9 cellular contexts compared by ENCODE assay signal in the genomic region with DNA sequence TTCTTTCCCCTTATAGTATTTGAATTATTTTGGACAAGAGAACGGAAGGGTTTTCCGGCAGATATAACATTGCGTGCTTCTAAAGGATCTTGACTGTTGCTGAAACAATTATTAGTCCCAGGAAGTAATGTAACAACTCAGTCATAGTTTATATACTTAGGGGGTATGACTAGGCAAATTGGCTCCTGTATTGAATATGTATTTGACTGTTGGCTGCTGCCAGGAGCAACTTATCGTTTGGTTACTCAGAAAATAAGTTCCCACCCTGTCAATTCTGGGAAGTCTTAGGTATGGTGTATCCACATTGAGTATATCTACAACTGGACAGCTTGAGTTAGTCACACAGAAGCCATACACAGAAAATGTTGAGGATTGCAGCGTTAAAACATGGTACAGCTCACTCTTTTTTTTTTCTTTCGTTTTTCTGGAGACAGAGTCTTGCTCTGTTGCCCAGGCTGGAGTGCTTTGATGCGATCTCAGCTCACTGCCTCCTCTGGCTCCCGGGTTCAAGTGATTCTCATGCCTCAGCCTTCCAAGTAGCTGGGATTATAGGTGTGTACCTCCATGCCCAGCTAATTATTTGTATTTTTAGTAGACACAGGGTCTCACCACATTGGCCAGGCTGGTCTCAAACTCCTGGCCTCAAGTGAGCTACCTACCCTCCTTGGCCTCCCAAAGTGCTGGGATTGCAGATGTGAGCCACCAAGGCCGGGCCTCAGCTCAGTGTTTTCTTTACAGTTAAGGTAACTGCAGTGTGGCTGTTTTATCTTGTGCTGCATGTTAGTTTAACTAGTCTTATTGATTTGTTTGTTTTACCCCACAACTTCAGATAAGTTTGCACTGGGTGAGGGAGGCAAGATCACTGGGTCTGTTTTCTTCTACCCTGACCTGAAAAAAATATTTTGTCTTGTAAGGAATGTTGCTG. TPM values are rescaled to one million over a fixed set of nuclear protein-coding genes. Genes with fewer than 3 reads are reported as not detected.
DNase-seq lines count a peak whose midpoint lies in the region; FAIRE-seq and TF ChIP-seq lines count a peak whose summit lies in the region.
"Had no signal": no experiment of that assay in that cellular context is flagged by ENCODE, and none has a peak within 500 bp of the region (broad histone marks: within the 10 kb centered on the region; RNA-seq: fewer than 3 reads in every experiment).

No MANE protein-coding gene starts in this region.

- H4K20me1 ChIP-seq in H9 (ENCODE audit: control insufficient read depth, insufficient read depth, insufficient read length) = no peaks in the 10 kb centered on the region

- H2AFZ ChIP-seq in H9 (ENCODE audit: low read length) = no peak overlapping the region

- H4K8ac ChIP-seq in H9 (replicated peaks; ENCODE audit: insufficient read length, low read depth, low read length) = no peak overlapping the region

- H3K27me3 ChIP-seq in esophagus (ENCODE audit: control insufficient read depth in 1 of 2, insufficient read depth in 2 of 2, low read length in 2 of 2) = no peaks in the 10 kb centered on the region
- H3K27me3 ChIP-seq in H9 (ENCODE audit: insufficient read depth, low read length) = no peaks in the 10 kb centered on the region

- no peaks in the 10 kb centered on the region for H3K79me1 ChIP-seq in H9 (ENCODE audit: insufficient read depth, low read depth, low read length, poor library complexity, severe bottlenecking)

- no peaks in the 10 kb centered on the region for H3K27me3 Mint-ChIP-seq in H9 (ENCODE audit: low read depth)

- H4K91ac ChIP-seq in H9 (ENCODE audit: insufficient read length, low read depth, low read length) = no peak overlapping the region

- H3K36me3 Mint-ChIP-seq in H9 (ENCODE audit: insufficient read depth in 1 of 3, low read depth in 3 of 3) = peaks cover 0 to 2% (median 0%) of the 10 kb centered on the region in 3 experiments; a peak in 2 of 7 replicates

- no peak overlapping the region for H2AK5ac ChIP-seq in H9 (ENCODE audit: insufficient read length, low read length)

- H2BK12ac ChIP-seq in H9 (ENCODE audit: insufficient read length, low read depth, low read length) = no peak overlapping the region

- H3K4me3 ChIP-seq in SK-N-MC (peak overlapping the region; percentile 46; the same call in 1 of the 2 replicates), esophagus (ENCODE audit: low read depth in 1 of 2, low read length in 2 of 2) (no peak overlapping the region), skin epidermis (no peak overlapping the region)

- H3K9ac ChIP-seq in SK-N-MC (ENCODE audit: insufficient read length) (peak overlapping the region; percentile 6), H9 (ENCODE audit: extremely low read depth, insufficient read length, low read length) (no peak overlapping the region)

- H3K4ac ChIP-seq in H9 (ENCODE audit: low read depth, low read length) = no peak overlapping the region

- no peak overlapping the region for H3T11ph ChIP-seq in H9 (ENCODE audit: low read length)

- H3K4me2 ChIP-seq in H9 (ENCODE audit: insufficient read depth, insufficient read length, low read length) = no peak overlapping the region

- H3K4me1 ChIP-seq in esophagus (ENCODE audit: control insufficient read depth in 2 of 2, insufficient read depth in 2 of 2, low read length in 1 of 2) (peaks cover 0 to 3% of the 10 kb centered on the region in 2 donors), H9 (ENCODE audit: insufficient read depth, low read length) (no peaks in the 10 kb centered on the region)

- no peak overlapping the region for H2BK5ac ChIP-seq in H9 (ENCODE audit: insufficient read length, low read length)

- no peak overlapping the region for H3K23ac ChIP-seq in H9 (ENCODE audit: insufficient read length, low read depth, low read length)

- DNase-seq in GM12892 (ENCODE audit: insufficient read length) (no peak), SK-N-MC (ENCODE audit: low read depth, low spot score) (no peak), H9 (no peak), DMS 273 (lab: John Stamatoyannopoulos, UW; ENCODE audit: unreplicated experiment) (no peak), GOT3 (lab: John Stamatoyannopoulos, UW) (no peak), DMS114 treated with DMSO at 0.1 percent for 48 hours (lab: John Stamatoyannopoulos, UW; ENCODE audit: unreplicated experiment) (no peak)

- no peak overlapping the region for H2BK120ac ChIP-seq in H9 (ENCODE audit: low read depth, low read length, poor library complexity, severe bottlenecking)

- H3K56ac ChIP-seq in H9 (ENCODE audit: insufficient read length, low read depth, low read length) = no peak overlapping the region

- peak overlapping the region; percentile 90 for H3K27ac ChIP-seq in SK-N-MC
- peak overlapping the region; percentile 58 to 83 for H3K27ac ChIP-seq in esophagus (ENCODE audit: low read depth in 2 of 2, low read length in 1 of 2)
- H3K27ac ChIP-seq in skin epidermis = peak overlapping the region in 20 of 21 experiments; percentile 36 to 96 (median 80)
- H3K27ac ChIP-seq in H9 (ENCODE audit: insufficient read length, low read depth, low read length) = no peak overlapping the region

- TF ChIP-seq POLR2A in GM12892 (IDR thresholded peaks at IDR 0.05; ENCODE audit: low read depth, low read length) = peak; percentile 29; the same call in 1 of the 2 replicates

- H3K27ac Mint-ChIP-seq in H9 = peak overlapping the region in 1 of 3 experiments; percentile 61; a peak in 2 of 7 replicates

- H3K23me2 ChIP-seq in H9 (ENCODE audit: insufficient read length, low read depth, low read length, poor library complexity, severe bottlenecking) = no peaks in the 10 kb centered on the region

- no peak overlapping the region for H2BK20ac ChIP-seq in H9 (ENCODE audit: low read depth, low read length, poor library complexity, severe bottlenecking)

- H3K14ac ChIP-seq in H9 (ENCODE audit: insufficient read depth, low read length) = no peak overlapping the region

- no peaks in the 10 kb centered on the region for H3K79me2 ChIP-seq in H9 (ENCODE audit: insufficient read depth, low read length)

- 63 to 69% methylated on average over 9 of the region's 9 CpGs for WGBS in esophagus, 2 donors
- WGBS in H9 (ENCODE audit: extremely low coverage, insufficient read length, low lambda C conversion rate) = no CpG with 5 or more reads among the region's 9 CpGs

- no peak overlapping the region for H3K18ac ChIP-seq in H9 (ENCODE audit: insufficient read length, low read depth, low read length)

- TF ChIP-seq CTCF in H9 (conservative IDR thresholded peaks at IDR 0.05) = no peak

- H3K9me3 ChIP-seq in SK-N-MC (ENCODE audit: low read depth, low read length) (no peaks in the 10 kb centered on the region), esophagus (ENCODE audit: control insufficient read depth in 2 of 2, insufficient read depth in 1 of 2, low read depth in 1 of 2, low read length in 1 of 2) (no peaks in the 10 kb centered on the region), H9 (ENCODE audit: control insufficient read depth, low read depth, low read length) (no peaks in the 10 kb centered on the region)

- no peak overlapping the region for H4K5ac ChIP-seq in H9 (ENCODE audit: insufficient read length, low read depth, low read length)

- no peak overlapping the region for H2BK15ac ChIP-seq in H9 (ENCODE audit: low read depth, low read length)

- no peaks in the 10 kb centered on the region for H3K36me3 ChIP-seq in SK-N-MC (ENCODE audit: insufficient read depth, low read length)
- no peaks in the 10 kb centered on the region for H3K36me3 ChIP-seq in esophagus (ENCODE audit: control insufficient read depth in 2 of 2, insufficient read depth in 2 of 2, low read length in 1 of 2)

- no peaks in the 10 kb centered on the region for H3K9me3 Mint-ChIP-seq in H9

- peaks cover 7 to 9% of the 10 kb centered on the region in 2 experiments for H3K4me1 Mint-ChIP-seq in H9

- H3K4me3 Mint-ChIP-seq in H9 = peak overlapping the region in 1 of 2 experiments; percentile 30; a peak in 1 of 5 replicates

- peak; percentile 58 for FAIRE-seq in GM12892 (lab: Jason Lieb, UNC)
- FAIRE-seq: endothelial cell of umbilical vein had no signal

RNA-seq across cellular contexts. Expression of a gene that starts 10.2 kb away (rescaled TPM):
- polyA plus RNA-seq in GM12892 (2012; ENCODE audit: missing spikeins) = 122 TPM
- 10 to 100 TPM in 1 of 2 donors, 1 to 10 TPM in 1; 9.1 to 14.2 TPM for polyA plus RNA-seq in esophagus
- 8.2 and 8.7 TPM in 2 replicates for total RNA-seq in H9 (2021)
